Comparison of ENCODE assay signal across 9 cellular contexts in genomic region chr6:81826785-81827184, GRCh38.
"Had no signal": no experiment of that assay in that cellular context is flagged by ENCODE, and none has a peak within 500 bp of the region (broad histone marks: within the 10 kb centered on the region; RNA-seq: fewer than 3 reads in every experiment).

No MANE protein-coding gene starts in this region.

- H3K9ac ChIP-seq: GM23248 had no signal

- H3K4me1 Mint-ChIP-seq: GM23338 had no signal

- H3K4me2 ChIP-seq: GM23338 had no signal

- H3K4me3 ChIP-seq: GM23248, GM23338, HAP-1 had no signal

- ATAC-seq: GM23338, HCT116 had no signal

- H3K4me3 Mint-ChIP-seq: GM23338, HFFc6 had no signal

- FAIRE-seq: H54 had no signal

- H3K36me3 ChIP-seq: HAP-1 had no signal

- H3K9me3 ChIP-seq: HAP-1 had no signal

- H3K27ac ChIP-seq: GM23248 had no signal

- DNase-seq: GM23248, GOT3, H7, HCEC 1CT, HFFc6 had no signal

- H2AFZ ChIP-seq: GM23248, GM23338 had no signal

- H3K9me3 Mint-ChIP-seq: GM23338 had no signal

- H3K4me1 ChIP-seq: HAP-1 had no signal

- H3K27ac Mint-ChIP-seq: GM23338, HFFc6 had no signal
